In the genomic region with DNA sequence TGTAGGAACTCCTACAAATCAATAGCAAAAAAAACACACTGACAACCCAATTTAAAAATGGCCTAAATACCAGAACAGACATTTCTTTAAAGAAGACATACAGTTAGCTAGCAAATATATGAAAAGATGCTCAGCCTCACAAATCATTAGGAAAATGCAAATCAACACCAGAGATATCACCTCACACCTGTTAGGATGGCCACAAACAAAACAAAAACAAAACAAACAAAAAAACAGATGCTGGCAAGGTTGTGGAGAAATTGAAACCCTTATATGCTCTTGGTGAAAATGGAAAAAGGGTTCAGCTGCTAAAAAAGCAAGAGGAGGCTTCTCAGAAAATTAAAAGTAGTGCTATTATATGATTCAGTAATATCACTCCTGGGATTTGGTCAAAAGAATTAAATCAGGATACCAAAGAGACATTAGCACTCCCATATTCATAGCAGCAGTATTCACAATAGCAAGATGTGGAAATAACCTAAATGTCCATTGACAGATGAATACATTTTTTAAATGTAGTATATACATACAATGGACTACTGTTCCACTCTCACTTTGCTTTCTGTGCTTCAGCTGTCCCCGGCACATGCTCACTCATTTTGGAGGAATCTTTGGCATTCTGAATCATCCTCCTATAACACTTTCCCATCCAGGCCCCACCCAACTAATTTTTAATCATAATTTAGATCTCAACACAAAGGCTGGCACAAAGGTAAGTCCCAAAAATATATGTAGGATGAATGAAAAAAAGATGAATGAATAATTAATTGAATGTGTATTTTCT, we compare ENCODE assay signal across 1 cellular context.
TF ChIP-seq lines count a peak whose summit lies in the region.

No MANE protein-coding gene starts in this region.

TF ChIP-seq in SK-N-SH, 30 proteins besides CTCF, POLR2A, EP300 and RAD21 (continued from another document):
- TF ChIP-seq, protein P1, sequence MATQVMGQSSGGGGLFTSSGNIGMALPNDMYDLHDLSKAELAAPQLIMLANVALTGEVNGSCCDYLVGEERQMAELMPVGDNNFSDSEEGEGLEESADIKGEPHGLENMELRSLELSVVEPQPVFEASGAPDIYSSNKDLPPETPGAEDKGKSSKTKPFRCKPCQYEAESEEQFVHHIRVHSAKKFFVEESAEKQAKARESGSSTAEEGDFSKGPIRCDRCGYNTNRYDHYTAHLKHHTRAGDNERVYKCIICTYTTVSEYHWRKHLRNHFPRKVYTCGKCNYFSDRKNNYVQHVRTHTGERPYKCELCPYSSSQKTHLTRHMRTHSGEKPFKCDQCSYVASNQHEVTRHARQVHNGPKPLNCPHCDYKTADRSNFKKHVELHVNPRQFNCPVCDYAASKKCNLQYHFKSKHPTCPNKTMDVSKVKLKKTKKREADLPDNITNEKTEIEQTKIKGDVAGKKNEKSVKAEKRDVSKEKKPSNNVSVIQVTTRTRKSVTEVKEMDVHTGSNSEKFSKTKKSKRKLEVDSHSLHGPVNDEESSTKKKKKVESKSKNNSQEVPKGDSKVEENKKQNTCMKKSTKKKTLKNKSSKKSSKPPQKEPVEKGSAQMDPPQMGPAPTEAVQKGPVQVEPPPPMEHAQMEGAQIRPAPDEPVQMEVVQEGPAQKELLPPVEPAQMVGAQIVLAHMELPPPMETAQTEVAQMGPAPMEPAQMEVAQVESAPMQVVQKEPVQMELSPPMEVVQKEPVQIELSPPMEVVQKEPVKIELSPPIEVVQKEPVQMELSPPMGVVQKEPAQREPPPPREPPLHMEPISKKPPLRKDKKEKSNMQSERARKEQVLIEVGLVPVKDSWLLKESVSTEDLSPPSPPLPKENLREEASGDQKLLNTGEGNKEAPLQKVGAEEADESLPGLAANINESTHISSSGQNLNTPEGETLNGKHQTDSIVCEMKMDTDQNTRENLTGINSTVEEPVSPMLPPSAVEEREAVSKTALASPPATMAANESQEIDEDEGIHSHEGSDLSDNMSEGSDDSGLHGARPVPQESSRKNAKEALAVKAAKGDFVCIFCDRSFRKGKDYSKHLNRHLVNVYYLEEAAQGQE (IDR thresholded peaks at IDR 0.05; ENCODE audit: low read depth, low read length) = no peak
- TF ChIP-seq ELF1 (IDR thresholded peaks at IDR 0.05) (no peak), TAF1 (IDR thresholded peaks at IDR 0.05; ENCODE audit: borderline replicate concordance, low read depth, low read length) (no peak), TCF12 (IDR thresholded peaks at IDR 0.05) (peak; percentile 16; the same call in 1 of the 2 replicates), JUND (IDR thresholded peaks at IDR 0.05) (peak; percentile 49; the same call in 1 of the 2 replicates), RFX5 (IDR thresholded peaks at IDR 0.05; ENCODE audit: low read length) (no peak), FOXM1 (IDR thresholded peaks at IDR 0.05; ENCODE audit: low read depth) (no peak), SMC3 (IDR thresholded peaks at IDR 0.05; ENCODE audit: low read depth, low read length) (no peak), POLR2AphosphoS5 (IDR thresholded peaks at IDR 0.05; ENCODE audit: low read depth, low read length) (no peak)
- TF ChIP-seq, protein P2, sequence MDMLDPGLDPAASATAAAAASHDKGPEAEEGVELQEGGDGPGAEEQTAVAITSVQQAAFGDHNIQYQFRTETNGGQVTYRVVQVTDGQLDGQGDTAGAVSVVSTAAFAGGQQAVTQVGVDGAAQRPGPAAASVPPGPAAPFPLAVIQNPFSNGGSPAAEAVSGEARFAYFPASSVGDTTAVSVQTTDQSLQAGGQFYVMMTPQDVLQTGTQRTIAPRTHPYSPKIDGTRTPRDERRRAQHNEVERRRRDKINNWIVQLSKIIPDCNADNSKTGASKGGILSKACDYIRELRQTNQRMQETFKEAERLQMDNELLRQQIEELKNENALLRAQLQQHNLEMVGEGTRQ (IDR thresholded peaks at IDR 0.05; ENCODE audit: borderline replicate concordance, low read depth, low read length) = no peak
- TF ChIP-seq, protein P3, sequence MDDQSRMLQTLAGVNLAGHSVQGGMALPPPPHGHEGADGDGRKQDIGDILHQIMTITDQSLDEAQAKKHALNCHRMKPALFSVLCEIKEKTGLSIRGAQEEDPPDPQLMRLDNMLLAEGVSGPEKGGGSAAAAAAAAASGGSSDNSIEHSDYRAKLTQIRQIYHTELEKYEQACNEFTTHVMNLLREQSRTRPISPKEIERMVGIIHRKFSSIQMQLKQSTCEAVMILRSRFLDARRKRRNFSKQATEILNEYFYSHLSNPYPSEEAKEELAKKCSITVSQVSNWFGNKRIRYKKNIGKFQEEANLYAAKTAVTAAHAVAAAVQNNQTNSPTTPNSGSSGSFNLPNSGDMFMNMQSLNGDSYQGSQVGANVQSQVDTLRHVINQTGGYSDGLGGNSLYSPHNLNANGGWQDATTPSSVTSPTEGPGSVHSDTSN (IDR thresholded peaks at IDR 0.05) = peak; percentile 24; the same call in 1 of the 2 replicates
